17 cellular contexts compared by ENCODE assay signal in the genomic region with DNA sequence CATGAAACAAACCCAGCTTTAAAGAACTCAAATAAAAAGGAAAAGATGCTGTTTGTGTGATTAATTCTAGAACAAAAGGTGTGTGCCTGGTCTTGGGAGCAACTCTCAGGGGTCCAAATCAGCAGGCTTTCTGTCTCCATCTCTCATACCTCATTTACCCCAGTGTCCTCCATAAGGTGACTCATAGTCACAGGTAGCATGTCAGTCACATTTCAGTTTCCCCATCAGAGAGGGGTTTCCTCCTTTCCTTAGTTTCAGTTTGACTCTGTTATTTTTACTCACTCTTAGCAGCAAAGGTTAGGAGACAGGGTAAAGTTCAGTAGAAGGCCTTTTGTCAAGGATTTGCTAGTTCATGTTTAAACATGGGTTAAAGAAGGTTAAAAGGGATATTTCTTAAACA. TPM values are rescaled to one million over a fixed set of nuclear protein-coding genes. Genes with fewer than 3 reads are reported as not detected.
A peak's percentile ranks its signal among the peaks of the same experiment; 100 is the strongest.
DNase-seq lines count a peak whose midpoint lies in the region; ATAC-seq, FAIRE-seq and TF ChIP-seq lines count a peak whose summit lies in the region.
"Had no signal": no experiment of that assay in that cellular context is flagged by ENCODE, and none has a peak within 500 bp of the region (broad histone marks: within the 10 kb centered on the region; RNA-seq: fewer than 3 reads in every experiment).

No MANE protein-coding gene starts in this region.

- no peaks in the 10 kb centered on the region for H3K27me3 ChIP-seq in H7 (ENCODE audit: control insufficient read depth, insufficient read depth, low read length)
- H3K27me3 ChIP-seq: cardiac muscle cell, gastrocnemius medialis had no signal

- ATAC-seq in activated CD8-positive, alpha-beta T cell treated with anti-CD3 and anti-CD28 coated beads for 36 hours = peak; percentile 98
- no peak for ATAC-seq in activated CD8-positive, alpha-beta T cell treated with anti-CD3 and anti-CD28 coated beads, Interleukin-2, amount 10 ng/mL, durations not matched to agents 7 days and 5 days
- ATAC-seq in HG02973 (IDR thresholded peaks at IDR 0.05; ENCODE audit: unreplicated experiment) = peak; percentile 60
- ATAC-seq in stimulated activated memory B cell treated with anti-CD40 and anti-IgM and Interleukin-4, amounts not matched to agents 10 μg/mL and 1 μg/mL and 100 μg/mL, for 72 hours = peak; percentile 75
- no peak for ATAC-seq in effector memory CD8-positive, alpha-beta T cell (replicated peaks)
- ATAC-seq: gastrocnemius medialis had no signal

- CTCF ChIA-PET in activated CD8-positive, alpha-beta T cell treated with anti-CD3 and anti-CD28 coated beads for 36 hours (lab: Charles Lee) = no interaction called here
- CTCF ChIA-PET in activated CD8-positive, alpha-beta T cell treated with anti-CD3 and anti-CD28 coated beads, Interleukin-2, amount 10 ng/mL, durations not matched to agents 7 days and 5 days (lab: Charles Lee) = no interaction called here

- H3K27me3 Mint-ChIP-seq in activated CD8-positive, alpha-beta T cell treated with anti-CD3 and anti-CD28 coated beads for 36 hours = peaks cover 2% of the 10 kb centered on the region
- peaks cover 10% of the 10 kb centered on the region for H3K27me3 Mint-ChIP-seq in activated CD8-positive, alpha-beta T cell treated with anti-CD3 and anti-CD28 coated beads, Interleukin-2, amount 10 ng/mL, durations not matched to agents 7 days and 5 days (ENCODE audit: low read depth)
- no peaks in the 10 kb centered on the region for H3K27me3 Mint-ChIP-seq in stimulated activated memory B cell treated with anti-CD40 and anti-IgM and Interleukin-4, amounts not matched to agents 10 μg/mL and 1 μg/mL and 100 μg/mL, for 72 hours
- peaks cover 21 to 29% of the 10 kb centered on the region in 2 donors for H3K27me3 Mint-ChIP-seq in effector memory CD8-positive, alpha-beta T cell

- TF ChIP-seq CTCF in activated CD8-positive, alpha-beta T cell treated with anti-CD3 and anti-CD28 coated beads for 36 hours (IDR thresholded peaks at IDR 0.05) = no peak

- peak; percentile 44 for FAIRE-seq in RCC 7860 (lab: Jason Lieb, UNC)
- FAIRE-seq: D721Med, islet of Langerhans had no signal

- POLR2A ChIA-PET in activated CD8-positive, alpha-beta T cell treated with anti-CD3 and anti-CD28 coated beads for 36 hours (lab: Charles Lee) = no interaction called here
- POLR2A ChIA-PET in activated CD8-positive, alpha-beta T cell treated with anti-CD3 and anti-CD28 coated beads, Interleukin-2, amount 10 ng/mL, durations not matched to agents 7 days and 5 days (lab: Charles Lee) = interaction anchor here (0.6 kb wide), 1 partner anchor 48 kb away, joined by 3 read pairs; no protein-coding TSS in a partner anchor

- H3K4me3 ChIP-seq in H7 (ENCODE audit: insufficient read depth, low read depth, low read length) = no peak overlapping the region
- H3K4me3 ChIP-seq: cardiac muscle cell, gastrocnemius medialis had no signal

- no peak overlapping the region for H3K27ac Mint-ChIP-seq in activated CD8-positive, alpha-beta T cell treated with anti-CD3 and anti-CD28 coated beads for 36 hours
- H3K27ac Mint-ChIP-seq in activated CD8-positive, alpha-beta T cell treated with anti-CD3 and anti-CD28 coated beads, Interleukin-2, amount 10 ng/mL, durations not matched to agents 7 days and 5 days = no peak overlapping the region
- H3K27ac Mint-ChIP-seq in stimulated activated memory B cell treated with anti-CD40 and anti-IgM and Interleukin-4, amounts not matched to agents 10 μg/mL and 1 μg/mL and 100 μg/mL, for 72 hours = no peak overlapping the region
- H3K27ac Mint-ChIP-seq in effector memory CD8-positive, alpha-beta T cell = no peak overlapping the region
- H3K27ac Mint-ChIP-seq: activated CD4-positive, alpha-beta memory T cell treated with anti-CD3 and anti-CD28 coated beads, Interleukin-2, amount 10 ng/mL, durations not matched to agents 7 days and 5 days; endodermal cell; type B pancreatic cell had no signal

- DNase-seq in activated CD8-positive, alpha-beta T cell treated with anti-CD3 and anti-CD28 coated beads for 36 hours = no peak
- DNase-seq in activated CD8-positive, alpha-beta T cell treated with anti-CD3 and anti-CD28 coated beads, Interleukin-2, amount 10 ng/mL, durations not matched to agents 7 days and 5 days = no peak
- peak; percentile 47 for DNase-seq in RCC 7860 (ENCODE audit: low spot score)
- DNase-seq in H7 = no peak
- DNase-seq in effector memory CD8-positive, alpha-beta T cell = no peak
- DNase-seq in NCI-H1092 (lab: John Stamatoyannopoulos, UW) = no peak
- DNase-seq: activated CD4-positive, alpha-beta memory T cell treated with anti-CD3 and anti-CD28 coated beads, Interleukin-2, amount 10 ng/mL, durations not matched to agents 7 days and 5 days; activated naive CD4-positive, alpha-beta T cell; endodermal cell; gastrocnemius medialis; NCI-H1105 treated with DMSO at 0.1 percent for 48 hours had no signal

- no peak overlapping the region for H3K4me3 Mint-ChIP-seq in activated CD8-positive, alpha-beta T cell treated with anti-CD3 and anti-CD28 coated beads for 36 hours
- H3K4me3 Mint-ChIP-seq in activated CD8-positive, alpha-beta T cell treated with anti-CD3 and anti-CD28 coated beads, Interleukin-2, amount 10 ng/mL, durations not matched to agents 7 days and 5 days = no peak overlapping the region
- H3K4me3 Mint-ChIP-seq in stimulated activated memory B cell treated with anti-CD40 and anti-IgM and Interleukin-4, amounts not matched to agents 10 μg/mL and 1 μg/mL and 100 μg/mL, for 72 hours = no peak overlapping the region
- H3K4me3 Mint-ChIP-seq in effector memory CD8-positive, alpha-beta T cell = no peak overlapping the region
- H3K4me3 Mint-ChIP-seq: activated CD4-positive, alpha-beta memory T cell treated with anti-CD3 and anti-CD28 coated beads, Interleukin-2, amount 10 ng/mL, durations not matched to agents 7 days and 5 days; endodermal cell; type B pancreatic cell had no signal

- intact Hi-C loops in activated CD8-positive, alpha-beta T cell treated with anti-CD3 and anti-CD28 coated beads for 36 hours (cut with micrococcal nuclease) = no loop called here

- no peaks in the 10 kb centered on the region for H3K36me3 ChIP-seq in H7 (replicated peaks; ENCODE audit: control insufficient read depth, insufficient read depth, low read length)
- H3K36me3 ChIP-seq: cardiac muscle cell, gastrocnemius medialis had no signal

- no peaks in the 10 kb centered on the region for H3K9me3 Mint-ChIP-seq in activated CD8-positive, alpha-beta T cell treated with anti-CD3 and anti-CD28 coated beads for 36 hours
- no peaks in the 10 kb centered on the region for H3K9me3 Mint-ChIP-seq in activated CD8-positive, alpha-beta T cell treated with anti-CD3 and anti-CD28 coated beads, Interleukin-2, amount 10 ng/mL, durations not matched to agents 7 days and 5 days (ENCODE audit: insufficient read depth)
- H3K9me3 Mint-ChIP-seq in stimulated activated memory B cell treated with anti-CD40 and anti-IgM and Interleukin-4, amounts not matched to agents 10 μg/mL and 1 μg/mL and 100 μg/mL, for 72 hours = no peaks in the 10 kb centered on the region
- no peaks in the 10 kb centered on the region for H3K9me3 Mint-ChIP-seq in effector memory CD8-positive, alpha-beta T cell
- H3K9me3 Mint-ChIP-seq: activated CD4-positive, alpha-beta memory T cell treated with anti-CD3 and anti-CD28 coated beads, Interleukin-2, amount 10 ng/mL, durations not matched to agents 7 days and 5 days; endodermal cell; type B pancreatic cell had no signal

- H3K4me1 Mint-ChIP-seq in activated CD8-positive, alpha-beta T cell treated with anti-CD3 and anti-CD28 coated beads for 36 hours (ENCODE audit: low read depth) = peaks cover 6% of the 10 kb centered on the region
- peaks cover 4% of the 10 kb centered on the region for H3K4me1 Mint-ChIP-seq in activated CD8-positive, alpha-beta T cell treated with anti-CD3 and anti-CD28 coated beads, Interleukin-2, amount 10 ng/mL, durations not matched to agents 7 days and 5 days (ENCODE audit: low read depth)
- no peaks in the 10 kb centered on the region for H3K4me1 Mint-ChIP-seq in stimulated activated memory B cell treated with anti-CD40 and anti-IgM and Interleukin-4, amounts not matched to agents 10 μg/mL and 1 μg/mL and 100 μg/mL, for 72 hours
- H3K4me1 Mint-ChIP-seq in effector memory CD8-positive, alpha-beta T cell (ENCODE audit: low read depth in 2 of 2) = no peaks in the 10 kb centered on the region
- H3K4me1 Mint-ChIP-seq: activated CD4-positive, alpha-beta memory T cell treated with anti-CD3 and anti-CD28 coated beads, Interleukin-2, amount 10 ng/mL, durations not matched to agents 7 days and 5 days had no signal

- H3K36me3 Mint-ChIP-seq in activated CD8-positive, alpha-beta T cell treated with anti-CD3 and anti-CD28 coated beads for 36 hours (ENCODE audit: low read depth) = no peaks in the 10 kb centered on the region
- H3K36me3 Mint-ChIP-seq in activated CD8-positive, alpha-beta T cell treated with anti-CD3 and anti-CD28 coated beads, Interleukin-2, amount 10 ng/mL, durations not matched to agents 7 days and 5 days (ENCODE audit: low read depth) = no peaks in the 10 kb centered on the region
- H3K36me3 Mint-ChIP-seq in stimulated activated memory B cell treated with anti-CD40 and anti-IgM and Interleukin-4, amounts not matched to agents 10 μg/mL and 1 μg/mL and 100 μg/mL, for 72 hours = no peaks in the 10 kb centered on the region
- H3K36me3 Mint-ChIP-seq in effector memory CD8-positive, alpha-beta T cell (ENCODE audit: insufficient read depth) = no peaks in the 10 kb centered on the region

RNA-seq across cellular contexts. Expression of gene OGFRL1, which starts 46.2 kb away (rescaled TPM):
- total RNA-seq in activated CD8-positive, alpha-beta T cell treated with anti-CD3 and anti-CD28 coated beads for 36 hours = 1 to 10 TPM; 4.6 TPM
- total RNA-seq in activated CD8-positive, alpha-beta T cell treated with anti-CD3 and anti-CD28 coated beads, Interleukin-2, amount 10 ng/mL, durations not matched to agents 7 days and 5 days = 1 to 10 TPM; 8.4 to 8.8 TPM
- total RNA-seq in H7 (2014; rRNA removed; shearing (Covaris generic)) = 4.2 and 4.9 TPM in 2 replicates

Comparison
In these comparisons a context has a peak if more than half of its experiments do, and no peak if none do; other contexts are left out.
1. ATAC-seq: peak in activated CD8-positive, alpha-beta T cell treated with anti-CD3 and anti-CD28 coated beads for 36 hours (single experiment), HG02973 (single experiment) and stimulated activated memory B cell treated with anti-CD40 and anti-IgM and Interleukin-4, amounts not matched to agents 10 μg/mL and 1 μg/mL and 100 μg/mL, for 72 hours (single experiment); none in activated CD8-positive, alpha-beta T cell treated with anti-CD3 and anti-CD28 coated beads, Interleukin-2, amount 10 ng/mL, durations not matched to agents 7 days and 5 days (single experiment) and effector memory CD8-positive, alpha-beta T cell (single experiment).